ENCODE assay signal across 14 cellular contexts in the genomic region with DNA sequence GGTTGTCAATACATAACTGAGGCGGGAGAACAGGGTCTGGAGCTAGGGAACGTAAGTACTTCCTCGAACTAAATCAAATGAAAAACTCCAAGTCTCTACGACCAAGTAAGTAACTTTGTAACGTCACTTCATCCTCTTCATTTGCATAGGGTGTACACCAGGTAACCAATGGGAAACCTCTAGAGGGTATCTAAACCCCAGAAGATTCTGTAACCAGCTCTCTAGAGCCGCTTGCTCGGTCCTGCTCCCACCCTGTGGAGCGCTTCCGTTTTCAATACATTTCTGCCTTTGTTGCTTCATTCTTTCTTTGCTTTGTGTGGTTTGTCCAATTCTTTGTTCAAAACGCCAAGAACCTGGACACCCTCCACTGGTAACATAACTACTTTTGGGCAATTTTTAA.
DNase-seq lines count a peak whose midpoint lies in the region; ATAC-seq, FAIRE-seq and TF ChIP-seq lines count a peak whose summit lies in the region.
"Had no signal": no experiment of that assay in that cellular context is flagged by ENCODE, and none has a peak within 500 bp of the region (broad histone marks: within the 10 kb centered on the region; RNA-seq: fewer than 3 reads in every experiment).

No MANE protein-coding gene starts in this region.

- ATAC-seq in HG02759 (IDR thresholded peaks at IDR 0.05; ENCODE audit: unreplicated experiment) = peak; percentile 74
- no peak for ATAC-seq in HG03457 (IDR thresholded peaks at IDR 0.05; ENCODE audit: unreplicated experiment)

- TF ChIP-seq CTCF in DOHH2 (IDR thresholded peaks at IDR 0.05; ENCODE audit: low read depth, low read length, poor library complexity, severe bottlenecking) (no peak), SU-DHL-6 (IDR thresholded peaks at IDR 0.05; ENCODE audit: insufficient read depth, low read length, poor library complexity, severe bottlenecking) (no peak)

- H3K27me3 ChIP-seq in DOHH2 (ENCODE audit: control insufficient read depth, low read length) = no peaks in the 10 kb centered on the region
- no peaks in the 10 kb centered on the region for H3K27me3 ChIP-seq in SU-DHL-6 (ENCODE audit: low read length)
- no peaks in the 10 kb centered on the region for H3K27me3 ChIP-seq in HAP-1 (ENCODE audit: low read depth)
- H3K27me3 ChIP-seq: uterus had no signal

- H3K4me3 ChIP-seq in DOHH2 (ENCODE audit: low read length) = no peak overlapping the region
- no peak overlapping the region for H3K4me3 ChIP-seq in SU-DHL-6 (ENCODE audit: insufficient read depth, low read length, poor library complexity, severe bottlenecking)
- no peak overlapping the region for H3K4me3 ChIP-seq in HAP-1
- H3K4me3 ChIP-seq: uterus had no signal

- in situ Hi-C loops in HAP-1 (cut with MboI; ENCODE audit: low sequenced_read_pairs) = no loop called here

- peaks cover 32% of the 10 kb centered on the region for H3K4me1 ChIP-seq in DOHH2 (ENCODE audit: control insufficient read depth, low read length)
- H3K4me1 ChIP-seq in HAP-1 = peaks cover 16% of the 10 kb centered on the region
- H3K4me1 ChIP-seq: uterus had no signal

- H3K9me3 ChIP-seq in DOHH2 (ENCODE audit: control insufficient read depth, insufficient read depth, low read length) (no peaks in the 10 kb centered on the region), SU-DHL-6 (ENCODE audit: insufficient read depth, low read length) (no peaks in the 10 kb centered on the region), HAP-1 (no peaks in the 10 kb centered on the region)
- H3K9me3 ChIP-seq: uterus had no signal

- H3K9me2 ChIP-seq in DOHH2 (replicated peaks; ENCODE audit: control insufficient read depth, low read length) (no peaks in the 10 kb centered on the region), SU-DHL-6 (replicated peaks; ENCODE audit: insufficient read depth, low read length) (no peaks in the 10 kb centered on the region)

- H3F3A ChIP-seq in DOHH2 (ENCODE audit: control insufficient read depth, insufficient read depth) (no peaks in the 10 kb centered on the region), SU-DHL-6 (ENCODE audit: insufficient read depth) (no peaks in the 10 kb centered on the region; the same call in 1 of the 2 replicates)

- no peak overlapping the region for H3K9ac ChIP-seq in SU-DHL-6 (ENCODE audit: low read length)

- no peaks in the 10 kb centered on the region for H4K20me1 ChIP-seq in DOHH2 (ENCODE audit: control insufficient read depth, insufficient read depth, low read depth, low read length)
- H4K20me1 ChIP-seq in SU-DHL-6 (ENCODE audit: low read depth, low read length) = no peaks in the 10 kb centered on the region

- peak overlapping the region; percentile 89 for H2AFZ ChIP-seq in SU-DHL-6 (ENCODE audit: low read depth, low read length, severe bottlenecking)

- peak overlapping the region; percentile 63 for H3K4me2 ChIP-seq in DOHH2 (ENCODE audit: low read length)
- H3K4me2 ChIP-seq in SU-DHL-6 (ENCODE audit: low read depth, low read length, poor library complexity, severe bottlenecking) = peak overlapping the region; percentile 35

- DNase-seq in GM19239 (ENCODE audit: insufficient read length, low spot score) (no peak), cerebellum (ENCODE audit: low spot score) (no peak), UCSD-AML1 (lab: John Stamatoyannopoulos, UW; ENCODE audit: unreplicated experiment) (no peak), HAP-1 (ENCODE audit: low spot score in 2 of 2) (no peak)
- DNase-seq: activated CD4-positive, alpha-beta T cell treated with anti-CD3 and anti-CD28 coated beads, Interleukin-2, amount 50 U/mL, for 48 hours; Calu3; occipital lobe; stimulated activated naive CD4-positive, alpha-beta T cell; T1000; uterus had no signal

- H3K79me2 ChIP-seq in DOHH2 (ENCODE audit: control insufficient read depth, low read length) = no peaks in the 10 kb centered on the region
- H3K79me2 ChIP-seq in SU-DHL-6 (ENCODE audit: insufficient read depth, low read length) = no peaks in the 10 kb centered on the region

- no peaks in the 10 kb centered on the region for H3K36me3 ChIP-seq in DOHH2 (ENCODE audit: control insufficient read depth, low read length)
- H3K36me3 ChIP-seq in SU-DHL-6 (ENCODE audit: low read length) = no peaks in the 10 kb centered on the region
- H3K36me3 ChIP-seq in HAP-1 (replicated peaks) = no peaks in the 10 kb centered on the region
- H3K36me3 ChIP-seq: uterus had no signal

- H3K27ac ChIP-seq in DOHH2 (ENCODE audit: low read depth, low read length) = no peak overlapping the region
- no peak overlapping the region for H3K27ac ChIP-seq in SU-DHL-6 (ENCODE audit: low read depth, low read length)
- H3K27ac ChIP-seq: uterus had no signal

- peak; percentile 93 for FAIRE-seq in GM19239 (lab: Jason Lieb, UNC)
